1 cellular context compared by ENCODE assay signal in genomic region chr13:30037306-30037705, GRCh38.
TF ChIP-seq lines count a peak whose summit lies in the region.

No MANE protein-coding gene starts in this region.

TF ChIP-seq in HepG2, 621 proteins besides CTCF, POLR2A, EP300 and RAD21 (continued from another document):
- peak; percentile 93 for TF ChIP-seq PRDM15 (CRISPR knock-in tag; IDR thresholded peaks at IDR 0.05)
- TF ChIP-seq ISL2 (CRISPR knock-in tag; IDR thresholded peaks at IDR 0.05), result no peak
TF ChIP-seq in HepG2: peak in this region for 1.
